ENCODE assay signal across 11 cellular contexts in the genomic region with DNA sequence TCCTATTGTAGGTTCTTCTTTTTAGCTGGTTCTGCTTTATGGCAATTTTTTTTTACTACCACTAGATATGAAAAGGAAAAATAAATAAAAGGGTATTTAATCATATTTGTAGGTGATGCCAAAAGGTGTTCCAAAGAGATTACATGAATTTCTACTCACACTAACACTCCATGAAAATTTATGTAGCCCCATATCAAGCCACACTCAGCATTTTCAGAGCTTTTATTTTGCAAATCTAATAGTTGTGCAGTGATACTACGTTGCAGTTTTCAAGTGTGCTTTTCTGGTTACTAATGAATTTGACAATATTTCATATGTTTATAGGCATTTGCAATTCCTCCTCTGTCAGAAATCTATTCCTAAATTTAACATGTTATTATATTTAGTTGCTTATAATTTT.
"Had no signal": no experiment of that assay in that cellular context is flagged by ENCODE, and none has a peak within 500 bp of the region (broad histone marks: within the 10 kb centered on the region; RNA-seq: fewer than 3 reads in every experiment).

No MANE protein-coding gene starts in this region.

- DNase-seq: GM23248, GOT3, H7, H9, HCEC 1CT, HFFc6 had no signal

- H2AFZ ChIP-seq: GM23248, GM23338 had no signal

- H3K4me3 Mint-ChIP-seq: GM23338, H9, HFFc6 had no signal

- ATAC-seq: GM23338, HCT116 had no signal

- H3K27ac Mint-ChIP-seq: GM23338, H9, HFFc6 had no signal

- H3K4me3 ChIP-seq: GM23248, GM23338, HAP-1 had no signal

- H3K9me3 ChIP-seq: HAP-1 had no signal

- FAIRE-seq: H1, H54 had no signal

- H3K4me1 Mint-ChIP-seq: GM23338, H9 had no signal

- H3K4me1 ChIP-seq: HAP-1 had no signal

- H3K36me3 ChIP-seq: HAP-1 had no signal

- H3K9me3 Mint-ChIP-seq: GM23338, H9 had no signal

- H3K27ac ChIP-seq: GM23248 had no signal

- H3K9ac ChIP-seq: GM23248 had no signal

- H3K4me2 ChIP-seq: GM23338 had no signal
